In genomic region chr17:80058311-80058955, GRCh38 we compare ENCODE assay signal across 1 cellular context.
TF ChIP-seq lines count a peak whose summit lies in the region.

No MANE protein-coding gene starts in this region.

TF ChIP-seq in WTC11, 78 proteins besides CTCF, POLR2A, EP300 and RAD21 (continued from another document):
- TF ChIP-seq FOXP4 (CRISPR knock-in tag; IDR thresholded peaks at IDR 0.05): no peak
- TF ChIP-seq ZNF219 (CRISPR knock-in tag; IDR thresholded peaks at IDR 0.05; ENCODE audit: borderline replicate concordance): no peak
- TF ChIP-seq ATF2 (CRISPR knock-in tag; IDR thresholded peaks at IDR 0.05; ENCODE audit: borderline replicate concordance, low read depth): no peak
- TF ChIP-seq USF2 (CRISPR knock-in tag; IDR thresholded peaks at IDR 0.05): no peak
TF ChIP-seq in WTC11: peak in this region for 0.
